In the genomic region with DNA sequence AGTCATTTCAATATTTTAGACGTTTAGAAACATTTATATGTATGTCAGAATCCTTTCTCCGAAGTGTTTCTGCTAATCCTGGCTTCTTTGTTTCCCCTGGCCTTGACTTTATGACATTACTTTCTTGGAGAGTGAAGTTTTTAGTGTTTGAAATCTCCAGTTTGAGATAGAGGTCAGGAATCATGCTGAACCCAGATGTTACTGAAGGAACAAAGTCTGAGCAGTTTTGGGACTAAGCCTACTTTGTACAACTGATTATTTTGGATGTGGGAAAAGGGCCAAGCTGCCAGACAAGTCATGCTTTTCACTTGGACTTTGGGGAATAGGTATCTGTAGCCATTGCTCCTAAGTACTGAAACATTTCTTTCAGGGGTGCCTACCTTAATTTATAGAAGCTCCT, we compare ENCODE assay signal across 11 cellular contexts. TPM values are rescaled to one million over a fixed set of nuclear protein-coding genes. Genes with fewer than 3 reads are reported as not detected.
DNase-seq lines count a peak whose midpoint lies in the region; ATAC-seq, FAIRE-seq and TF ChIP-seq lines count a peak whose summit lies in the region.
"Had no signal": no experiment of that assay in that cellular context is flagged by ENCODE, and none has a peak within 500 bp of the region (broad histone marks: within the 10 kb centered on the region; RNA-seq: fewer than 3 reads in every experiment).

No MANE protein-coding gene starts in this region.

- CTCF ChIA-PET in T-cell (lab: Charles Lee) = no interaction called here

- H3K9me3 ChIP-seq in right cardiac atrium (ENCODE audit: control insufficient read depth, low read length) (no peaks in the 10 kb centered on the region), mucosa of stomach (ENCODE audit: control insufficient read depth, low read length) (no peaks in the 10 kb centered on the region), vagina (no peaks in the 10 kb centered on the region)

- H3K36me3 ChIP-seq in mucosa of stomach (ENCODE audit: control insufficient read depth, insufficient read depth, low read length) (no peaks in the 10 kb centered on the region), vagina (no peaks in the 10 kb centered on the region)

- no peak for TF ChIP-seq POLR2A in vagina (IDR thresholded peaks at IDR 0.05)
- no peak for TF ChIP-seq POLR2A in GM12892 (IDR thresholded peaks at IDR 0.05; ENCODE audit: low read depth, low read length)

- H3K4me1 Mint-ChIP-seq in T-cell = peaks cover 35 to 36% (median 36%) of the 10 kb centered on the region in 3 donors

- intact Hi-C loops in right cardiac atrium (cut with DNase I) = no loop called here
- intact Hi-C loops in Right ventricle myocardium superior (cut with DNase I) = no loop called here
- intact Hi-C loops in vagina (cut with DNase I) = no loop called here

- WGBS in right cardiac atrium = 15% methylated on average over 2 of the region's 2 CpGs

- no peaks in the 10 kb centered on the region for H3K36me3 Mint-ChIP-seq in T-cell
- H3K36me3 Mint-ChIP-seq: mesothelial cell of epicardium had no signal

- POLR2A ChIA-PET in T-cell (lab: Charles Lee) = interaction anchor here in 1 of 2 donors (1.0 kb wide), 1 partner anchor 101 kb away, joined by 3 read pairs; no protein-coding TSS in a partner anchor

- H3K9ac ChIP-seq in mucosa of stomach (ENCODE audit: low read length) = peak overlapping the region; percentile 14

- no peaks in the 10 kb centered on the region for H3K27me3 ChIP-seq in right cardiac atrium (ENCODE audit: control insufficient read depth, insufficient read depth)
- H3K27me3 ChIP-seq in mucosa of stomach (ENCODE audit: control insufficient read depth, insufficient read depth, low read length) = no peaks in the 10 kb centered on the region
- H3K27me3 ChIP-seq in vagina = no peaks in the 10 kb centered on the region

- no peak for DNase-seq in right cardiac atrium
- DNase-seq in Right ventricle myocardium superior = no peak
- no peak for DNase-seq in coronary artery (ENCODE audit: low spot score)
- no peak for DNase-seq in vagina (ENCODE audit: extremely low spot score in 2 of 2)
- DNase-seq in amniotic stem cell (lab: John Stamatoyannopoulos, UW) = no peak
- no peak for DNase-seq in GM12892 (ENCODE audit: insufficient read length)
- DNase-seq in T-cell = no peak

- no peak overlapping the region for H3K27ac ChIP-seq in right cardiac atrium (ENCODE audit: low read length)
- H3K27ac ChIP-seq in coronary artery = peak overlapping the region; percentile 54 to 55
- peak overlapping the region; percentile 62 for H3K27ac ChIP-seq in vagina

- no peak for TF ChIP-seq CTCF in coronary artery (IDR thresholded peaks at IDR 0.05)
- no peak for TF ChIP-seq CTCF in vagina (IDR thresholded peaks at IDR 0.05)

- peak overlapping the region in 1 of 3 donors; percentile 100 for H3K4me3 Mint-ChIP-seq in T-cell

- H3K27me3 Mint-ChIP-seq in T-cell = no peaks in the 10 kb centered on the region
- H3K27me3 Mint-ChIP-seq: IgD-negative memory B cell had no signal

- H3K27ac Mint-ChIP-seq in T-cell = no peak overlapping the region
- H3K27ac Mint-ChIP-seq: IgD-negative memory B cell, mesothelial cell of epicardium had no signal

- no peak for FAIRE-seq in GM12892 (lab: Jason Lieb, UNC)
- FAIRE-seq: RCC 7860 had no signal

- no peak for ATAC-seq in right cardiac atrium
- no peak for ATAC-seq in Right ventricle myocardium superior (ENCODE audit: poor library complexity)
- no peak for ATAC-seq in T-cell (replicated peaks in 1 of 4)

- peaks cover 5% of the 10 kb centered on the region for H3K4me1 ChIP-seq in right cardiac atrium (ENCODE audit: control insufficient read depth, insufficient read depth, low read length)
- H3K4me1 ChIP-seq in mucosa of stomach (ENCODE audit: control insufficient read depth, insufficient read depth, low read length) = peaks cover 20% of the 10 kb centered on the region
- peaks cover 8% of the 10 kb centered on the region for H3K4me1 ChIP-seq in vagina

- no peaks in the 10 kb centered on the region for H3K9me3 Mint-ChIP-seq in T-cell
- H3K9me3 Mint-ChIP-seq: IgD-negative memory B cell, mesothelial cell of epicardium had no signal

- H3K4me3 ChIP-seq in right cardiac atrium (ENCODE audit: low read length) (peak overlapping the region; percentile 63), coronary artery (peak overlapping the region; percentile 74), mucosa of stomach (ENCODE audit: low read length) (no peak overlapping the region), vagina (peak overlapping the region in 1 of 2 donors; percentile 50)

RNA-seq across cellular contexts. Expression of a gene that starts 2.3 kb away (rescaled TPM):
- total RNA-seq in right cardiac atrium = 10 to 100 TPM; 11.9 to 17.3 (median 15.4) TPM
- 7.1 TPM for polyA plus RNA-seq in right cardiac atrium
- total RNA-seq in Right ventricle myocardium superior = 17.1 TPM
- 6.9 TPM for total RNA-seq in vagina
- polyA plus RNA-seq in GM12892 (2012; ENCODE audit: missing spikeins) = not detected
- 1 to 10 TPM; 3.2 to 4.8 (median 4.3) TPM for total RNA-seq in T-cell
